ENCODE assay signal across 10 cellular contexts in the genomic region with DNA sequence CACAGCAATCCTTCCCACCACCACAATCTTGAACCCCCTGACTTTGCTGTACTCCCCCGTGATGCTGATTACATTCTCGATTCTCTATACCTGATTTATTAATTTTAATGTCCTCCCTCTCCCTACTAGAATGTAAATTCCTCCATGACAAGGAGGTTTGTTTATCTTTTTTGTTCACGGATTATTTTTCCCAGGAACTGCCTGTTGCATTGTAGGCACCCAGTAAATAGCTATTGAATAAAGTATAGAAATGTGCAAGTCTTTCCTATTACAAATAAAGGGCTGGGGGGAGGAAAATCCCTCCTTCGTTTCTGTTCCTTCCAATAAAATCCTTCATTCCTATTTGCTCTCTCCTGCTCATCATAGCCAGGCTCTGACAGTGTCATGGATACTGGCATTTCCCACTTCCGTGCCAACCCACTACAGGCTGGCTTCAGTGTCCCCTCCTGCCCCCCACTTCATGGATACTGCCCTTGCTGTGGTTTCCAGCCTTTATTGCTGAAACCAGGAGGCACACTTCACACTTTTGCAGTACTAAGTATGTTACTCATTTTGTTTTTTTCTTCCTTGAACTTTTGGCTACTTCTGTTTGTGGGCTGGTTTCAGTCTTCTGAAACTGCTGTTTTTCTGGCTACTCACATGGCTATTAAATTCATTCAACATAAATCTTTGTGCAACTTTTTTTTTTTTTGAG. TPM values are rescaled to one million over a fixed set of nuclear protein-coding genes. Genes with fewer than 3 reads are reported as not detected.
DNase-seq lines count a peak whose midpoint lies in the region; ATAC-seq, FAIRE-seq and TF ChIP-seq lines count a peak whose summit lies in the region.
"Had no signal": no experiment of that assay in that cellular context is flagged by ENCODE, and none has a peak within 500 bp of the region (broad histone marks: within the 10 kb centered on the region; RNA-seq: fewer than 3 reads in every experiment).

No MANE protein-coding gene starts in this region.

- H3K9me3 ChIP-seq in ovary = no peaks in the 10 kb centered on the region
- H3K9me3 ChIP-seq: stomach had no signal

- H3K36me3 ChIP-seq in ovary = no peaks in the 10 kb centered on the region
- H3K36me3 ChIP-seq: stomach had no signal

- intact Hi-C loops in sciatic nerve (cut with DNase I) = loop anchor here (10.0 kb wide), 1 partner anchor 117 kb away; no protein-coding TSS in a partner anchor
- intact Hi-C loops in ovary (cut with DNase I) = no loop called here

- H3K36me3 Mint-ChIP-seq in T-helper 2 cell treated with Interferon-gamma antibody and Interleukin-4, amounts not matched to agents 5 μg/mL and 100 μg/mL, for 36 hours (ENCODE audit: low read depth) = no peaks in the 10 kb centered on the region

- no peak overlapping the region for H3K27ac Mint-ChIP-seq in T-helper 2 cell treated with Interferon-gamma antibody and Interleukin-4, amounts not matched to agents 5 μg/mL and 100 μg/mL, for 36 hours

- DNase-seq in GM03348 (ENCODE audit: low spot score) (peak; percentile 38), foreskin melanocyte (peak; percentile 74), sciatic nerve (ENCODE audit: low spot score) (no peak), NCI-H187 (lab: John Stamatoyannopoulos, UW) (no peak), GM12892 (ENCODE audit: insufficient read length) (no peak), ovary (no peak), RKO (ENCODE audit: low spot score) (no peak)
- peak; percentile 12 for DNase-seq in T-helper 2 cell treated with Interferon-gamma antibody and Interleukin-4, amounts not matched to agents 5 μg/mL and 100 μg/mL, for 36 hours (ENCODE audit: low spot score)
- DNase-seq: NCI-H2171, stomach had no signal

- TF ChIP-seq CTCF in ovary (IDR thresholded peaks at IDR 0.05) = no peak

- H3K27ac ChIP-seq in ovary = peak overlapping the region in 1 of 2 donors; percentile 29

- TF ChIP-seq POLR2A in GM12892 (IDR thresholded peaks at IDR 0.05; ENCODE audit: low read depth, low read length) (no peak), ovary (IDR thresholded peaks at IDR 0.05) (no peak)

- H3K27me3 ChIP-seq in ovary = no peaks in the 10 kb centered on the region
- H3K27me3 ChIP-seq: stomach had no signal

- 13 to 17% (median 15%) methylated on average over 5 of the region's 5 CpGs for WGBS in ovary, 3 donors

- no peak for FAIRE-seq in GM12892 (lab: Jason Lieb, UNC)

- no peak for TF ChIP-seq EP300 in ovary (IDR thresholded peaks at IDR 0.05)

- peaks cover 29% of the 10 kb centered on the region for H3K4me1 Mint-ChIP-seq in T-helper 2 cell treated with Interferon-gamma antibody and Interleukin-4, amounts not matched to agents 5 μg/mL and 100 μg/mL, for 36 hours (ENCODE audit: low read depth)

- peaks cover 12% of the 10 kb centered on the region for H3K4me1 ChIP-seq in ovary (ENCODE audit: insufficient read depth)

- peak; percentile 57 for ATAC-seq in sciatic nerve

- H3K4me3 ChIP-seq in ovary = no peak overlapping the region
- H3K4me3 ChIP-seq: stomach had no signal

- no peaks in the 10 kb centered on the region for H3K9me3 Mint-ChIP-seq in T-helper 2 cell treated with Interferon-gamma antibody and Interleukin-4, amounts not matched to agents 5 μg/mL and 100 μg/mL, for 36 hours

- H3K4me3 Mint-ChIP-seq in T-helper 2 cell treated with Interferon-gamma antibody and Interleukin-4, amounts not matched to agents 5 μg/mL and 100 μg/mL, for 36 hours = no peak overlapping the region

- H3K27me3 Mint-ChIP-seq in T-helper 2 cell treated with Interferon-gamma antibody and Interleukin-4, amounts not matched to agents 5 μg/mL and 100 μg/mL, for 36 hours (ENCODE audit: low read depth) = no peaks in the 10 kb centered on the region

RNA-seq across cellular contexts. Expression of a gene that starts 7.5 kb away (rescaled TPM):
- 70.4 TPM for total RNA-seq in sciatic nerve
- 3.4 TPM for polyA plus RNA-seq in GM12892 (2012; ENCODE audit: missing spikeins)
- 10 to 100 TPM; 34.8 to 44.2 (median 38.0) TPM for total RNA-seq in ovary
- 10 to 100 TPM; 11.5 to 27.7 TPM for polyA plus RNA-seq in ovary

Comparison
In these comparisons a context has a peak if more than half of its experiments do, and no peak if none do; other contexts are left out.
1. DNase-seq: peak in GM03348 (single experiment), T-helper 2 cell treated with Interferon-gamma antibody and Interleukin-4, amounts not matched to agents 5 μg/mL and 100 μg/mL, for 36 hours (single experiment) and foreskin melanocyte (single experiment); none in sciatic nerve (single experiment), NCI-H187 (0 of 2), GM12892 (single experiment), ovary (0 of 5) and RKO (single experiment).